ENCODE assay signal across 8 cellular contexts in genomic region chr22:17773606-17774205, GRCh38. TPM values are rescaled to one million over a fixed set of nuclear protein-coding genes. Genes with fewer than 3 reads are reported as not detected.
DNase-seq lines count a peak whose midpoint lies in the region; ATAC-seq and TF ChIP-seq lines count a peak whose summit lies in the region.

No MANE protein-coding gene starts in this region.

- TF ChIP-seq POLR2A in NB4 (IDR thresholded peaks at IDR 0.05; ENCODE audit: extremely low read depth, insufficient read length) (no peak), right lobe of liver (IDR thresholded peaks at IDR 0.05) (no peak)

- POLR2A ChIA-PET in BJ (lab: Charles Lee): no interaction called here
- POLR2A ChIA-PET in activated B cell treated with CpG ODN at 0.5 μM for 24 hours (lab: Charles Lee): interaction anchor here (0.6 to 11.5 kb wide), 16 partner anchors 7 to 292 kb away, joined by 3 to 581 read pairs (median 5); partner anchors contain the start of gene BCL2L13

- DNase-seq in BJ (ENCODE audit: low read depth) (no peak), NB4 (ENCODE audit: low read depth) (peak; percentile 74), activated B cell treated with CpG ODN at 0.5 μM for 24 hours (peak; percentile 63), cerebellar cortex (ENCODE audit: low spot score) (peak; percentile 70), right lobe of liver (peak; percentile 69 to 80 (median 71))
- DNase-seq in stimulated activated CD8-positive, alpha-beta memory T cell treated with anti-CD3 and anti-CD28 coated beads, Interleukin-2, amount 100 ng/mL, for 1 hour (ENCODE audit: low read depth in 2 of 2): peak; percentile 35 to 40

- H3K27ac ChIP-seq in right lobe of liver: peak overlapping the region; percentile 82 to 96 (median 87)

- CTCF ChIA-PET in BJ (lab: Yijun Ruan, JAX) (interaction anchor here (0.6 to 5.3 kb wide), 5 partner anchors 12 to 265 kb away, joined by 3 to 28 read pairs (median 11); no protein-coding TSS in a partner anchor), activated B cell treated with CpG ODN at 0.5 μM for 24 hours (lab: Charles Lee) (interaction anchor here (1.4 to 4.5 kb wide), 3 partner anchors 12 to 215 kb away, joined by 3 to 23 read pairs (median 23); no protein-coding TSS in a partner anchor)

- peak overlapping the region; percentile 86 for H3K4me3 Mint-ChIP-seq in activated B cell treated with CpG ODN at 0.5 μM for 24 hours

- no peaks in the 10 kb centered on the region for H3K27me3 Mint-ChIP-seq in activated B cell treated with CpG ODN at 0.5 μM for 24 hours

- no peaks in the 10 kb centered on the region for H3K9me3 ChIP-seq in right lobe of liver

- H3K36me3 ChIP-seq in BJ (ENCODE audit: control insufficient read depth, insufficient read depth, low read length): peaks cover 3% of the 10 kb centered on the region
- H3K36me3 ChIP-seq in right lobe of liver: no peaks in the 10 kb centered on the region

- ATAC-seq in GM19395 (IDR thresholded peaks at IDR 0.05; ENCODE audit: unreplicated experiment): peak; percentile 33
- peak; percentile 34 for ATAC-seq in activated B cell treated with CpG ODN at 0.5 μM for 24 hours (ENCODE audit: low read depth)
- peak; percentile 7 to 38 (median 23) for ATAC-seq in right lobe of liver
- ATAC-seq in GM18873 (IDR thresholded peaks at IDR 0.05; ENCODE audit: low FRiP score, unreplicated experiment): no peak

- H3K27me3 ChIP-seq in BJ (ENCODE audit: control insufficient read depth, insufficient read depth, low read length) (no peaks in the 10 kb centered on the region), right lobe of liver (no peaks in the 10 kb centered on the region)

- peaks cover 13% of the 10 kb centered on the region for H3K36me3 Mint-ChIP-seq in activated B cell treated with CpG ODN at 0.5 μM for 24 hours (ENCODE audit: low read depth)

- H3K4me1 Mint-ChIP-seq in activated B cell treated with CpG ODN at 0.5 μM for 24 hours: peaks cover 79% of the 10 kb centered on the region

- peak overlapping the region; percentile 74 for H3K27ac Mint-ChIP-seq in activated B cell treated with CpG ODN at 0.5 μM for 24 hours

- H3K4me1 ChIP-seq in right lobe of liver: peaks cover 0 to 33% (median 12%) of the 10 kb centered on the region in 4 donors

- H3K4me3 ChIP-seq in BJ (ENCODE audit: low read depth, low read length): peak overlapping the region; percentile 72
- peak overlapping the region; percentile 76 for H3K4me3 ChIP-seq in NB4 (ENCODE audit: low read depth, low read length)
- peak overlapping the region; percentile 61 to 83 (median 64) for H3K4me3 ChIP-seq in right lobe of liver

- no CpG with 5 or more reads among the region's 47 CpGs for WGBS in right lobe of liver (ENCODE audit: insufficient coverage, low coverage, low lambda C conversion rate, missing lambda C conversion rate)

- intact Hi-C loops in activated B cell treated with CpG ODN at 0.5 μM for 24 hours (cut with micrococcal nuclease): loop anchor here (1.0 to 2.0 kb wide), 3 partner anchors 8 to 135 kb away; partner anchors contain the start of gene BCL2L13
- intact Hi-C loops in right lobe of liver (cut with DNase I): no loop called here

- no peak for TF ChIP-seq CTCF in BJ (IDR thresholded peaks at IDR 0.05; ENCODE audit: insufficient read depth, low read depth, low read length)
- no peak for TF ChIP-seq CTCF in NB4 (IDR thresholded peaks at IDR 0.05; ENCODE audit: low read depth, low read length)
- no peak for TF ChIP-seq CTCF in activated B cell treated with CpG ODN at 0.5 μM for 24 hours (IDR thresholded peaks at IDR 0.05)
- no peak for TF ChIP-seq CTCF in right lobe of liver (IDR thresholded peaks at IDR 0.05)

- no peaks in the 10 kb centered on the region for H3K9me3 Mint-ChIP-seq in activated B cell treated with CpG ODN at 0.5 μM for 24 hours

RNA-seq across cellular contexts. Expression of gene BID, which starts 0.6 kb away (rescaled TPM):
- polyA plus RNA-seq in BJ (2011; rRNA removed): 58.2 and 96.4 TPM in 2 replicates
- 26.4 and 40.3 TPM in 2 replicates for polyA minus RNA-seq in BJ (2011; rRNA and poly(A)+ RNA removed)
- total RNA-seq in activated B cell treated with CpG ODN at 0.5 μM for 24 hours (78.9 and 81.4 TPM in 2 replicates), right lobe of liver (10 to 100 TPM; 30.5 to 57.3 (median 36.2) TPM)
